ENCODE assay signal across 1 cellular context in genomic region chr12:131784909-131785762, GRCh38.
A peak's percentile ranks its signal among the peaks of the same experiment; 100 is the strongest.
TF ChIP-seq lines count a peak whose summit lies in the region.

No MANE protein-coding gene starts in this region.

TF ChIP-seq in K562, 482 proteins besides CTCF, POLR2A, EP300 and RAD21 (continued from another document):
- TF ChIP-seq ZBTB43 (CRISPR knock-in tag; IDR thresholded peaks at IDR 0.05) (no peak), ZNF165 (CRISPR knock-in tag; IDR thresholded peaks at IDR 0.05; ENCODE audit: borderline replicate concordance) (no peak), ATF3 (IDR thresholded peaks at IDR 0.05) (no peak), ATF3 (CRISPR knock-in tag; conservative IDR thresholded peaks at IDR 0.05) (no peak), CEBPB (tag; IDR thresholded peaks at IDR 0.05) (no peak), CCAR2 (IDR thresholded peaks at IDR 0.05; ENCODE audit: low read depth, low read length) (no peak), CBX5 (IDR thresholded peaks at IDR 0.05; ENCODE audit: borderline replicate concordance, low read depth) (no peak), ZNF780A (CRISPR knock-in tag; IDR thresholded peaks at IDR 0.05) (no peak), RFX1 (IDR thresholded peaks at IDR 0.05) (peak; percentile 60), MBD2 (IDR thresholded peaks at IDR 0.05; ENCODE audit: borderline replicate concordance, low read depth) (no peak), BCL6 (CRISPR knock-in tag; IDR thresholded peaks at IDR 0.05) (no peak), NR3C1 (CRISPR knock-in tag; IDR thresholded peaks at IDR 0.05) (no peak), ZNF57 (CRISPR knock-in tag; IDR thresholded peaks at IDR 0.05) (no peak), ZBTB33 (CRISPR knock-in tag; IDR thresholded peaks at IDR 0.05) (peak; percentile 36; the same call in 1 of the 2 replicates)
